22 cellular contexts compared by ENCODE assay signal in genomic region chr2:147774805-147775204, GRCh38.
"Had no signal": no experiment of that assay in that cellular context is flagged by ENCODE, and none has a peak within 500 bp of the region (broad histone marks: within the 10 kb centered on the region; RNA-seq: fewer than 3 reads in every experiment).

No MANE protein-coding gene starts in this region.

- H3K9me3 ChIP-seq: colonic mucosa, esophagus squamous epithelium, gastrocnemius medialis, heart right ventricle, left lung, lower lobe of right lung, mucosa of descending colon had no signal

- DNase-seq: colonic mucosa; cortex of kidney; effector CD8-positive, alpha-beta T cell; effector memory CD8-positive, alpha-beta T cell; endodermal cell; erythroblast; esophagus squamous epithelium; foreskin fibroblast; foreskin melanocyte; gastrocnemius medialis; glutamatergic neuron; head of caudate nucleus; heart right ventricle; hippocampal formation; left cardiac atrium; left lung; left ventricle myocardium superior; lower lobe of right lung; mesenchymal stem cell; mucosa of descending colon; naive B cell had no signal

- H3K36me3 ChIP-seq: colonic mucosa, esophagus squamous epithelium, gastrocnemius medialis, heart right ventricle, left lung, lower lobe of right lung had no signal

- H3K27me3 ChIP-seq: colonic mucosa, esophagus squamous epithelium, gastrocnemius medialis, heart right ventricle, left lung had no signal

- H3K4me3 ChIP-seq: colonic mucosa, esophagus squamous epithelium, gastrocnemius medialis, heart right ventricle, left lung, lower lobe of right lung, mucosa of descending colon had no signal

- H3K4me1 ChIP-seq: colonic mucosa, esophagus squamous epithelium, gastrocnemius medialis, heart right ventricle, left lung, lower lobe of right lung had no signal

- H3K27ac ChIP-seq: colonic mucosa, epithelial cell of prostate, esophagus squamous epithelium, gastrocnemius medialis, heart right ventricle, left lung, lower lobe of right lung had no signal
